8 cellular contexts compared by ENCODE assay signal in genomic region chr7:116249969-116250553, GRCh38. TPM values are rescaled to one million over a fixed set of nuclear protein-coding genes. Genes with fewer than 3 reads are reported as not detected.
DNase-seq lines count a peak whose midpoint lies in the region; ATAC-seq and TF ChIP-seq lines count a peak whose summit lies in the region.

No MANE protein-coding gene starts in this region.

- no peaks in the 10 kb centered on the region for H3K27me3 ChIP-seq in smooth muscle cell (ENCODE audit: low read depth)

- peaks cover 28% of the 10 kb centered on the region for H3K79me2 ChIP-seq in smooth muscle cell (ENCODE audit: low read depth)

- H3K9ac ChIP-seq in smooth muscle cell (ENCODE audit: low read depth): no peak overlapping the region

- TF ChIP-seq CTCF in fibroblast of mammary gland (conservative IDR thresholded peaks at IDR 0.05; ENCODE audit: control insufficient read depth, insufficient read depth, low read depth, low read length): peak; percentile 68
- peak; percentile 45 for TF ChIP-seq CTCF in smooth muscle cell (IDR thresholded peaks at IDR 0.05; ENCODE audit: borderline replicate concordance, insufficient read depth, poor library complexity, severe bottlenecking)

- no peak overlapping the region for H2AFZ ChIP-seq in smooth muscle cell (ENCODE audit: low read depth)

- DNase-seq in DMS114 treated with DMSO at 0.1 percent for 48 hours (lab: John Stamatoyannopoulos, UW; ENCODE audit: unreplicated experiment) (peak; percentile 2), H4 (ENCODE audit: low spot score) (peak; percentile 81), OCI-M1 (lab: John Stamatoyannopoulos, UW) (peak; percentile 36), fibroblast of mammary gland (ENCODE audit: low read depth) (peak; percentile 76), smooth muscle cell (lab: John Stamatoyannopoulos, UW; ENCODE audit: unreplicated experiment) (no peak), ureter (ENCODE audit: low spot score) (no peak), T-helper 9 cell (no peak)

- H3K4me3 ChIP-seq in fibroblast of mammary gland (ENCODE audit: control insufficient read depth, low read depth, low read length) (no peak overlapping the region), smooth muscle cell (no peak overlapping the region)

- peaks cover 40% of the 10 kb centered on the region for H3K36me3 ChIP-seq in smooth muscle cell (ENCODE audit: low read depth)

- no peaks in the 10 kb centered on the region for H3K4me1 ChIP-seq in smooth muscle cell (ENCODE audit: low read depth)

- H3K9me3 ChIP-seq in smooth muscle cell (replicated peaks; ENCODE audit: low read depth): no peaks in the 10 kb centered on the region

- H3K27ac ChIP-seq in smooth muscle cell (ENCODE audit: low read depth): no peak overlapping the region

- WGBS in smooth muscle cell (ENCODE audit: low lambda C conversion rate): 96% methylated on average over 3 of the region's 3 CpGs

- no peak overlapping the region for H3K4me2 ChIP-seq in smooth muscle cell

- peaks cover 48% of the 10 kb centered on the region for H4K20me1 ChIP-seq in smooth muscle cell (ENCODE audit: low read depth)

- ATAC-seq in GM19328 (IDR thresholded peaks at IDR 0.05; ENCODE audit: unreplicated experiment): no peak

- H3F3A ChIP-seq in smooth muscle cell (ENCODE audit: low read depth): no peaks in the 10 kb centered on the region

RNA-seq across cellular contexts. Expression of gene TES, which starts 39.7 kb away (rescaled TPM):
- total RNA-seq in H4 (2014; rRNA removed; shearing (Covaris generic)): 36.4 and 59.0 TPM in 2 replicates
- total RNA-seq in smooth muscle cell (149 and 167 TPM in 2 replicates), ureter (74.3 TPM)
- 74.6 and 107 TPM in 2 replicates for polyA plus RNA-seq in smooth muscle cell

Comparison
In these comparisons a context has a peak if more than half of its experiments do, and no peak if none do; other contexts are left out.
1. DNase-seq: peak in DMS114 treated with DMSO at 0.1 percent for 48 hours (single experiment), H4 (single experiment), OCI-M1 (single experiment) and fibroblast of mammary gland (single experiment); none in smooth muscle cell (single experiment), ureter (single experiment) and T-helper 9 cell (single experiment).